Comparison of ENCODE assay signal across 1 cellular context in the genomic region with DNA sequence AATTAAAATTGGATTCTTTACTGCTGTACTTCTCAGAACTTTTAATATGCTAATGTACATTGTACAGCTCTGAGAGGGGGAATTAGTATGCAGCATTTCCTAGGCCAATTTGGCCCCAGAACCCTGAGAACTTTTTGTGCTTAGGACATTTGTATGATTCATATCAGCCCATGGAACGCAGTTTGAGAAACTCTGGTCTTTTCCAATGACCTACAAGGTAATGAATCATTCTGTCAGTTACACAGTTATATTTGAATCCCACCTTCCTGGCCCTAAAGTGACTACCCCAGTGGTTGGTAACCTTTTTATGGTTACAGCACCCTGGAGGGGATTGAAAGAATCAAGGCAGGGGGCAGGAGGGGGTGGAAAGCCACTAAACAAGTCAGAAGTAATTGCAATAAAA.
TF ChIP-seq lines count a peak whose summit lies in the region.

No MANE protein-coding gene starts in this region.

TF ChIP-seq in IMR-90, 13 proteins besides CTCF, POLR2A, EP300 and RAD21 (continued from another document):
- TF ChIP-seq NFE2L2 (IDR thresholded peaks at IDR 0.05; ENCODE audit: low read depth, low read length) (no peak), SMC3 (IDR thresholded peaks at IDR 0.05; ENCODE audit: low read depth, low read length) (no peak), BHLHE40 (IDR thresholded peaks at IDR 0.05; ENCODE audit: low read depth, low read length) (no peak), RFX5 (IDR thresholded peaks at IDR 0.05; ENCODE audit: low read depth, low read length) (no peak), CEBPB (IDR thresholded peaks at IDR 0.05; ENCODE audit: low read depth, low read length) (no peak), CHD1 (IDR thresholded peaks at IDR 0.05; ENCODE audit: low read depth, low read length) (no peak), RCOR1 (IDR thresholded peaks at IDR 0.05; ENCODE audit: insufficient replicate concordance, low read length) (no peak), FOS (IDR thresholded peaks at IDR 0.05; ENCODE audit: low read depth, low read length) (no peak)
- TF ChIP-seq, protein P1, sequence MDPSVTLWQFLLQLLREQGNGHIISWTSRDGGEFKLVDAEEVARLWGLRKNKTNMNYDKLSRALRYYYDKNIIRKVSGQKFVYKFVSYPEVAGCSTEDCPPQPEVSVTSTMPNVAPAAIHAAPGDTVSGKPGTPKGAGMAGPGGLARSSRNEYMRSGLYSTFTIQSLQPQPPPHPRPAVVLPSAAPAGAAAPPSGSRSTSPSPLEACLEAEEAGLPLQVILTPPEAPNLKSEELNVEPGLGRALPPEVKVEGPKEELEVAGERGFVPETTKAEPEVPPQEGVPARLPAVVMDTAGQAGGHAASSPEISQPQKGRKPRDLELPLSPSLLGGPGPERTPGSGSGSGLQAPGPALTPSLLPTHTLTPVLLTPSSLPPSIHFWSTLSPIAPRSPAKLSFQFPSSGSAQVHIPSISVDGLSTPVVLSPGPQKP (IDR thresholded peaks at IDR 0.05; ENCODE audit: borderline replicate concordance, low read depth, low read length), result no peak
